ENCODE assay signal across 17 cellular contexts in the genomic region with DNA sequence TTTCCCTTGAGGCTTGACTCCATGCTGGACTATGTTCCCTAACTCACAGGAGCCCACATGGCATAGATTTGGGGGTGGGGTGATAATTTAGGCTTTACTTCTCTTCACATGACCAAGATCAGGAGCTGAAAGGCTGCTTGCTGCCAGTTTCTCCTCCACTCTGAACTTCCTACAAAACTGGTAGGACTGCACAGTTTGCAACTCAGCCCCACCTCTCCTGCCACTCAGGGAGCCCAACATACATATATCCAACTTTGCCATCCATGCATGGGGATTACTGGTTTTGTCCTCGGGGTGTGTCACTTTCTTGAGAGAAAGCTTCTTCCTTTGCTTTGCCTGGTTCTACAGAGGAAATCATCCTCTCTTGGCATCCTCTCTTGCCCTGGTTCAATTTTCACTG. TPM values are rescaled to one million over a fixed set of nuclear protein-coding genes. Genes with fewer than 3 reads are reported as not detected.
DNase-seq lines count a peak whose midpoint lies in the region; ATAC-seq and TF ChIP-seq lines count a peak whose summit lies in the region.
"Had no signal": no experiment of that assay in that cellular context is flagged by ENCODE, and none has a peak within 500 bp of the region (broad histone marks: within the 10 kb centered on the region; RNA-seq: fewer than 3 reads in every experiment).

No MANE protein-coding gene starts in this region.

- H3K4me3 ChIP-seq in GM23338 = no peak overlapping the region
- H3K4me3 ChIP-seq in endodermal cell (ENCODE audit: low read length) = no peak overlapping the region
- H3K4me3 ChIP-seq: SK-N-MC had no signal

- H3K9me2 ChIP-seq in GM23338 (ENCODE audit: insufficient read depth) = no peaks in the 10 kb centered on the region

- H3K4me1 ChIP-seq in GM23338 (ENCODE audit: insufficient read depth) (peaks cover 20% of the 10 kb centered on the region), endodermal cell (ENCODE audit: control insufficient read depth, insufficient read depth, low read length) (no peaks in the 10 kb centered on the region)

- CTCF ChIA-PET in CD4-positive, alpha-beta T cell (lab: Charles Lee) = interaction anchor here (1.5 kb wide), 1 partner anchor 14 kb away, joined by 3 read pairs; a partner anchor contains a TSS

- peaks cover 31% of the 10 kb centered on the region for H3K36me3 Mint-ChIP-seq in CD4-positive, alpha-beta T cell (ENCODE audit: low read depth)
- H3K36me3 Mint-ChIP-seq in GM23338 (ENCODE audit: low read depth) (peaks cover 31% of the 10 kb centered on the region; the same call in 2 of the 3 replicates), endodermal cell (ENCODE audit: low read depth) (peaks cover 28% of the 10 kb centered on the region), memory B cell (peaks cover 16% of the 10 kb centered on the region)

- intact Hi-C loops in CD4-positive, alpha-beta T cell (cut with DNase I, micrococcal nuclease) = no loop called here

- no peak overlapping the region for H3K27ac ChIP-seq in CD4-positive, alpha-beta T cell (ENCODE audit: low read depth, low read length)
- H3K27ac ChIP-seq in GM23338 (ENCODE audit: low read depth) (peak overlapping the region; percentile 50), endodermal cell (ENCODE audit: low read depth, low read length) (no peak overlapping the region)
- H3K27ac ChIP-seq: SK-N-MC had no signal

- H2AFZ ChIP-seq in GM23338 = no peak overlapping the region

- no peak for DNase-seq in CD4-positive, alpha-beta T cell
- DNase-seq in GM23338 (ENCODE audit: low spot score) = no peak
- no peak for DNase-seq in endodermal cell
- no peak for DNase-seq in memory B cell (ENCODE audit: low spot score in 2 of 2)
- DNase-seq in NCI-H774 (lab: John Stamatoyannopoulos, UW) = no peak
- DNase-seq: ACHN; DMS 273 treated with DMSO at 0.1 percent for 48 hours; H7; NCI-H1048; NCI-H146; NCI-H2081 treated with DMSO at 0.1 percent for 48 hours; NCI-H226; NCI-H526; NK-92 treated with Interleukin-12 subunit alpha and Interleukin-12 subunit beta, amount 100 ng/mL, for 24 hours had no signal

- H3K4me1 Mint-ChIP-seq in CD4-positive, alpha-beta T cell (ENCODE audit: low read depth) = peaks cover 46% of the 10 kb centered on the region
- H3K4me1 Mint-ChIP-seq in GM23338 (peaks cover 30% of the 10 kb centered on the region), endodermal cell (peaks cover 4% of the 10 kb centered on the region), memory B cell (peaks cover 25% of the 10 kb centered on the region)

- no peak for TF ChIP-seq CTCF in CD4-positive, alpha-beta T cell (IDR thresholded peaks at IDR 0.05)
- TF ChIP-seq CTCF in GM23338 (conservative IDR thresholded peaks at IDR 0.05; ENCODE audit: low read depth in 2 of 2) (no peak), endodermal cell (conservative IDR thresholded peaks at IDR 0.05) (no peak)

- H4K20me1 ChIP-seq in GM23338 (replicated peaks; ENCODE audit: insufficient read depth) = 0 out of 2 replicates have a peak, but pooled peaks cover 6% of the 10 kb centered on the region

- H3K9me3 Mint-ChIP-seq in CD4-positive, alpha-beta T cell = no peaks in the 10 kb centered on the region
- H3K9me3 Mint-ChIP-seq in GM23338 (no peaks in the 10 kb centered on the region), endodermal cell (no peaks in the 10 kb centered on the region), memory B cell (no peaks in the 10 kb centered on the region)

- no peak overlapping the region for H3K9ac ChIP-seq in endodermal cell (ENCODE audit: extremely low read depth, low read length, poor library complexity, severe bottlenecking)

- H3K27ac Mint-ChIP-seq in CD4-positive, alpha-beta T cell = peak overlapping the region; percentile 40
- H3K27ac Mint-ChIP-seq in GM23338 = peak overlapping the region; percentile 12; the same call in 1 of the 2 replicates
- H3K27ac Mint-ChIP-seq in endodermal cell = peak overlapping the region; percentile 79
- H3K27ac Mint-ChIP-seq in memory B cell = peak overlapping the region; percentile 24

- H3K4me2 ChIP-seq in GM23338 = peak overlapping the region; percentile 2; the same call in 1 of the 2 replicates

- ATAC-seq in CD4-positive, alpha-beta T cell (ENCODE audit: poor library complexity) = no peak
- ATAC-seq in GM23338 (no peak), memory B cell (ENCODE audit: low read depth) (no peak), HG03354 (IDR thresholded peaks at IDR 0.05; ENCODE audit: poor library complexity, severe bottlenecking, unreplicated experiment) (no peak), GM21619 (IDR thresholded peaks at IDR 0.05; ENCODE audit: unreplicated experiment) (no peak)

- H3K27me3 ChIP-seq in CD4-positive, alpha-beta T cell (ENCODE audit: control insufficient read depth, insufficient read depth, low read length) = no peaks in the 10 kb centered on the region
- no peaks in the 10 kb centered on the region for H3K27me3 ChIP-seq in GM23338 (ENCODE audit: insufficient read depth)
- no peaks in the 10 kb centered on the region for H3K27me3 ChIP-seq in endodermal cell (ENCODE audit: control insufficient read depth, insufficient read depth, low read length, poor library complexity, severe bottlenecking)

- H3K27me3 Mint-ChIP-seq in CD4-positive, alpha-beta T cell = no peaks in the 10 kb centered on the region
- peaks cover 9% of the 10 kb centered on the region for H3K27me3 Mint-ChIP-seq in GM23338 (ENCODE audit: insufficient read depth, low read depth, poor library complexity)
- H3K27me3 Mint-ChIP-seq in endodermal cell (ENCODE audit: insufficient read depth) = no peaks in the 10 kb centered on the region
- no peaks in the 10 kb centered on the region for H3K27me3 Mint-ChIP-seq in memory B cell

- no peak overlapping the region for H3K4me3 Mint-ChIP-seq in CD4-positive, alpha-beta T cell
- H3K4me3 Mint-ChIP-seq in GM23338 (no peak overlapping the region), endodermal cell (no peak overlapping the region), memory B cell (no peak overlapping the region)

- H3F3A ChIP-seq in GM23338 (replicated peaks; ENCODE audit: low read depth) = no peaks in the 10 kb centered on the region

- no peaks in the 10 kb centered on the region for H3K36me3 ChIP-seq in GM23338 (ENCODE audit: insufficient read depth)
- H3K36me3 ChIP-seq in endodermal cell (ENCODE audit: control insufficient read depth, insufficient read depth, low read length) = peaks cover 29% of the 10 kb centered on the region

- POLR2A ChIA-PET in CD4-positive, alpha-beta T cell (lab: Charles Lee) = interaction anchor here (1.9 kb wide), 1 partner anchor 14 kb away, joined by 5 read pairs; a partner anchor contains a TSS

- no peaks in the 10 kb centered on the region for H3K9me3 ChIP-seq in CD4-positive, alpha-beta T cell (ENCODE audit: control insufficient read depth, low read length)
- H3K9me3 ChIP-seq in endodermal cell (ENCODE audit: control insufficient read depth, low read length) = no peaks in the 10 kb centered on the region

- 94% methylated on average over 1 of the region's 1 CpG; no CpG with 5 or more reads in 1 of the 2 experiments for WGBS in endodermal cell (ENCODE audit: insufficient coverage in 1 of 2, insufficient read length in 1 of 2), 2 experiments

- H3K79me2 ChIP-seq in GM23338 (replicated peaks; ENCODE audit: insufficient read depth) = peaks cover 100% of the 10 kb centered on the region

TF ChIP-seq in GM23338, 12 proteins besides CTCF, POLR2A, EP300 and RAD21 (continues in another document):
- no peak for TF ChIP-seq JUNB (IDR thresholded peaks at IDR 0.05; ENCODE audit: unreplicated experiment)
- TF ChIP-seq CREB1 (CRISPR knock-in tag; IDR thresholded peaks at IDR 0.05; ENCODE audit: low read depth) = no peak
- TF ChIP-seq, protein P1, sequence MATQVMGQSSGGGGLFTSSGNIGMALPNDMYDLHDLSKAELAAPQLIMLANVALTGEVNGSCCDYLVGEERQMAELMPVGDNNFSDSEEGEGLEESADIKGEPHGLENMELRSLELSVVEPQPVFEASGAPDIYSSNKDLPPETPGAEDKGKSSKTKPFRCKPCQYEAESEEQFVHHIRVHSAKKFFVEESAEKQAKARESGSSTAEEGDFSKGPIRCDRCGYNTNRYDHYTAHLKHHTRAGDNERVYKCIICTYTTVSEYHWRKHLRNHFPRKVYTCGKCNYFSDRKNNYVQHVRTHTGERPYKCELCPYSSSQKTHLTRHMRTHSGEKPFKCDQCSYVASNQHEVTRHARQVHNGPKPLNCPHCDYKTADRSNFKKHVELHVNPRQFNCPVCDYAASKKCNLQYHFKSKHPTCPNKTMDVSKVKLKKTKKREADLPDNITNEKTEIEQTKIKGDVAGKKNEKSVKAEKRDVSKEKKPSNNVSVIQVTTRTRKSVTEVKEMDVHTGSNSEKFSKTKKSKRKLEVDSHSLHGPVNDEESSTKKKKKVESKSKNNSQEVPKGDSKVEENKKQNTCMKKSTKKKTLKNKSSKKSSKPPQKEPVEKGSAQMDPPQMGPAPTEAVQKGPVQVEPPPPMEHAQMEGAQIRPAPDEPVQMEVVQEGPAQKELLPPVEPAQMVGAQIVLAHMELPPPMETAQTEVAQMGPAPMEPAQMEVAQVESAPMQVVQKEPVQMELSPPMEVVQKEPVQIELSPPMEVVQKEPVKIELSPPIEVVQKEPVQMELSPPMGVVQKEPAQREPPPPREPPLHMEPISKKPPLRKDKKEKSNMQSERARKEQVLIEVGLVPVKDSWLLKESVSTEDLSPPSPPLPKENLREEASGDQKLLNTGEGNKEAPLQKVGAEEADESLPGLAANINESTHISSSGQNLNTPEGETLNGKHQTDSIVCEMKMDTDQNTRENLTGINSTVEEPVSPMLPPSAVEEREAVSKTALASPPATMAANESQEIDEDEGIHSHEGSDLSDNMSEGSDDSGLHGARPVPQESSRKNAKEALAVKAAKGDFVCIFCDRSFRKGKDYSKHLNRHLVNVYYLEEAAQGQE (IDR thresholded peaks at IDR 0.05; ENCODE audit: unreplicated experiment) = no peak
- TF ChIP-seq POLR2AphosphoS5 (IDR thresholded peaks at IDR 0.05; ENCODE audit: low read depth) = no peak
- no peak for TF ChIP-seq ZNF331 (CRISPR knock-in tag; IDR thresholded peaks at IDR 0.05; ENCODE audit: low read depth)
- TF ChIP-seq EZH2phosphoT487 (IDR thresholded peaks at IDR 0.05; ENCODE audit: unreplicated experiment) = no peak
- TF ChIP-seq EZH2 (IDR thresholded peaks at IDR 0.05; ENCODE audit: low read depth, unreplicated experiment) = no peak

RNA-seq across cellular contexts. Expression of a gene that starts 14.1 kb away (rescaled TPM):
- 10 to 100 TPM; 45.3 to 48.9 TPM for total RNA-seq in CD4-positive, alpha-beta T cell
- total RNA-seq in GM23338 (2014; rRNA removed; shearing (Covaris generic)) = 33.9 and 37.4 TPM in 2 replicates
- polyA plus RNA-seq in GM23338 (2016; fragmentation: Nextera tagmentation; extraction: Ambion mirVana) = 16.8 and 17.5 TPM in 2 replicates
- total RNA-seq in endodermal cell = 10 to 100 TPM; 27.6 to 35.2 TPM
- 4.6 TPM for polyA plus RNA-seq in endodermal cell (2013, experiment 1 of 2)
- polyA plus RNA-seq in endodermal cell (2013, experiment 2 of 2) = 6.0 TPM

Comparison
In these comparisons a context has a peak if more than half of its experiments do, and no peak if none do; other contexts are left out.
1. H3K27ac Mint-ChIP-seq: peak in every context shown above with its lines; median percentile 79 in endodermal cell; 40 in CD4-positive, alpha-beta T cell; 24 in memory B cell; 12 in GM23338.